In the genomic region with DNA sequence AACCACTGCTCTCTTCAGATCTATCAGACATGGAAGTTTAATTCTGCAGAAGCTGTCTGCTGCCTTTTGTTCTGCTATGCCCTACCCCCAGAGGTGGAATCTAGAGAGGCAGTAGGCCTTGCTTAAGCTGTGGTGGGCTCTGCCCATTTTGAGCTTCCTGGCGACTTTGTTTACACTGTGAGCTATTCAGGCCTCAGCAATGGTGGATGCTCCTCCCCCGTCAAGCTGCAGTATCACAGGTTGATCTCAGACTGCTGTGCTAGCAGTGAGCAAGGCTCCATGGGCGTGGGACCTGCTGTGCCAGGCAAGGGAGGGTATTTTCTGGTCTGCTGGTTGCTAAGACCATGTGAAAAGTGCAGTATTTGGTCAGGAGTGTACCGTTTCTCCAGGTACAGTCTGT, we compare ENCODE assay signal across 24 cellular contexts. TPM values are rescaled to one million over a fixed set of nuclear protein-coding genes. Genes with fewer than 3 reads are reported as not detected.
DNase-seq lines count a peak whose midpoint lies in the region; ATAC-seq and TF ChIP-seq lines count a peak whose summit lies in the region.
"Had no signal": no experiment of that assay in that cellular context is flagged by ENCODE, and none has a peak within 500 bp of the region (broad histone marks: within the 10 kb centered on the region; RNA-seq: fewer than 3 reads in every experiment).

No MANE protein-coding gene starts in this region.

- POLR2A ChIA-PET in WTC11 (lab: Charles Lee) = no interaction called here

- H3K36me3 Mint-ChIP-seq in H9 (ENCODE audit: insufficient read depth in 1 of 3, low read depth in 3 of 3) (no peaks in the 10 kb centered on the region), WTC11 (no peaks in the 10 kb centered on the region), neural progenitor cell (no peaks in the 10 kb centered on the region)
- H3K36me3 Mint-ChIP-seq: activated naive CD4-positive, alpha-beta T cell treated with anti-CD3 and anti-CD28 coated beads, Interleukin-2, amount 50 U/mL, for 72 hours; CD4-positive, CD25-positive, alpha-beta regulatory T cell; stimulated activated effector memory CD8-positive, alpha-beta T cell treated with anti-CD3 and anti-CD28 coated beads, Interleukin-12 subunit alpha, Interleukin-12 subunit beta, amount 100 ng/mL, for 72 hours had no signal

- H3K56ac ChIP-seq in H9 (ENCODE audit: insufficient read length, low read depth, low read length) = no peak overlapping the region

- H3K9me3 ChIP-seq in H9 (ENCODE audit: control insufficient read depth, low read depth, low read length) (no peaks in the 10 kb centered on the region), neural progenitor cell (ENCODE audit: low read depth) (no peaks in the 10 kb centered on the region), GM23248 (ENCODE audit: low read depth) (no peaks in the 10 kb centered on the region)
- H3K9me3 ChIP-seq: ovary, transverse colon had no signal

- H3K36me3 ChIP-seq in neural progenitor cell (no peaks in the 10 kb centered on the region), GM23248 (ENCODE audit: low read depth) (no peaks in the 10 kb centered on the region)
- H3K36me3 ChIP-seq: brain microvascular endothelial cell, ovary, transverse colon, WERI-Rb-1 had no signal

- H3K9me3 Mint-ChIP-seq in H9 (no peaks in the 10 kb centered on the region), WTC11 (peaks cover 4% of the 10 kb centered on the region), neural progenitor cell (no peaks in the 10 kb centered on the region)
- H3K9me3 Mint-ChIP-seq: activated naive CD4-positive, alpha-beta T cell treated with anti-CD3 and anti-CD28 coated beads, Interleukin-2, amount 50 U/mL, for 72 hours had no signal

- no peak overlapping the region for H3K4me2 ChIP-seq in H9 (ENCODE audit: insufficient read depth, insufficient read length, low read length)
- H3K4me2 ChIP-seq in neural progenitor cell = peak overlapping the region; percentile 8
- H3K4me2 ChIP-seq in GM23248 (ENCODE audit: unreplicated experiment) = no peak overlapping the region
- H3K4me2 ChIP-seq: hepatocyte had no signal

- H2BK15ac ChIP-seq in H9 (ENCODE audit: low read depth, low read length) = no peak overlapping the region

- ATAC-seq in WTC11 (peak; percentile 94), HG02678 (IDR thresholded peaks at IDR 0.05; ENCODE audit: unreplicated experiment) (no peak), GM21526 (IDR thresholded peaks at IDR 0.05; ENCODE audit: low FRiP score, unreplicated experiment) (no peak)
- ATAC-seq: activated naive CD4-positive, alpha-beta T cell treated with anti-CD3 and anti-CD28 coated beads, Interleukin-2, amount 50 U/mL, for 72 hours; stimulated activated effector memory CD8-positive, alpha-beta T cell treated with anti-CD3 and anti-CD28 coated beads, Interleukin-12 subunit alpha, Interleukin-12 subunit beta, amount 100 ng/mL, for 72 hours had no signal

- H3K4me3 ChIP-seq in neural progenitor cell (no peak overlapping the region), GM23248 (no peak overlapping the region)
- H3K4me3 ChIP-seq: hepatocyte, ovary, transverse colon had no signal

- no peak overlapping the region for H3K4me3 Mint-ChIP-seq in H9
- no peak overlapping the region for H3K4me3 Mint-ChIP-seq in WTC11
- H3K4me3 Mint-ChIP-seq in neural progenitor cell = no peak overlapping the region
- H3K4me3 Mint-ChIP-seq: CD4-positive, CD25-positive, alpha-beta regulatory T cell; nephron; stimulated activated effector memory CD8-positive, alpha-beta T cell treated with anti-CD3 and anti-CD28 coated beads, Interleukin-12 subunit alpha, Interleukin-12 subunit beta, amount 100 ng/mL, for 72 hours had no signal

- no peak overlapping the region for H3K18ac ChIP-seq in H9 (ENCODE audit: insufficient read length, low read depth, low read length)

- no peak overlapping the region for H3K23ac ChIP-seq in H9 (ENCODE audit: insufficient read length, low read depth, low read length)

- H3K27ac Mint-ChIP-seq in H9 = peak overlapping the region in 1 of 3 experiments; percentile 77; a peak in 2 of 7 replicates
- no peak overlapping the region for H3K27ac Mint-ChIP-seq in WTC11
- peak overlapping the region; percentile 13 for H3K27ac Mint-ChIP-seq in neural progenitor cell
- H3K27ac Mint-ChIP-seq: activated naive CD4-positive, alpha-beta T cell treated with anti-CD3 and anti-CD28 coated beads, Interleukin-2, amount 50 U/mL, for 72 hours; CD4-positive, CD25-positive, alpha-beta regulatory T cell; nephron; stimulated activated effector memory CD8-positive, alpha-beta T cell treated with anti-CD3 and anti-CD28 coated beads, Interleukin-12 subunit alpha, Interleukin-12 subunit beta, amount 100 ng/mL, for 72 hours had no signal

- no peak overlapping the region for H3T11ph ChIP-seq in H9 (ENCODE audit: low read length)

- H3K27me3 ChIP-seq in H9 (ENCODE audit: insufficient read depth, low read length) (no peaks in the 10 kb centered on the region), neural progenitor cell (no peaks in the 10 kb centered on the region), GM23248 (replicated peaks; ENCODE audit: insufficient read depth) (no peaks in the 10 kb centered on the region)
- H3K27me3 ChIP-seq: brain microvascular endothelial cell, hepatocyte, ovary, transverse colon had no signal

- TF ChIP-seq CTCF in H9 (conservative IDR thresholded peaks at IDR 0.05) (no peak), WTC11 (IDR thresholded peaks at IDR 0.05) (no peak), neural progenitor cell (IDR thresholded peaks at IDR 0.05) (no peak)

- H3K4me1 Mint-ChIP-seq in H9 (peaks cover 6 to 8% of the 10 kb centered on the region in 2 experiments), WTC11 (peaks cover 19% of the 10 kb centered on the region), neural progenitor cell (no peaks in the 10 kb centered on the region)
- H3K4me1 Mint-ChIP-seq: CD4-positive, CD25-positive, alpha-beta regulatory T cell; nephron; stimulated activated effector memory CD8-positive, alpha-beta T cell treated with anti-CD3 and anti-CD28 coated beads, Interleukin-12 subunit alpha, Interleukin-12 subunit beta, amount 100 ng/mL, for 72 hours had no signal

- H3K9me2 ChIP-seq in GM23248 (ENCODE audit: insufficient read depth) = no peaks in the 10 kb centered on the region

- WGBS in H9 (ENCODE audit: extremely low coverage, insufficient read length, low lambda C conversion rate) = no CpG with 5 or more reads among the region's 4 CpGs
- 70 to 75% methylated on average over 4 of the region's 4 CpGs for WGBS in GM23248 (ENCODE audit: low coverage in 1 of 2, low lambda C conversion rate in 2 of 2, missing lambda C conversion rate in 2 of 2), 2 experiments

- no peaks in the 10 kb centered on the region for H3K23me2 ChIP-seq in H9 (ENCODE audit: insufficient read length, low read depth, low read length, poor library complexity, severe bottlenecking)

- H4K91ac ChIP-seq in H9 (ENCODE audit: insufficient read length, low read depth, low read length) = no peak overlapping the region

- no peak overlapping the region for H3K4ac ChIP-seq in H9 (ENCODE audit: low read depth, low read length)

- H3K79me1 ChIP-seq in H9 (ENCODE audit: insufficient read depth, low read depth, low read length, poor library complexity, severe bottlenecking) = no peaks in the 10 kb centered on the region

- H3K27me3 Mint-ChIP-seq in H9 (ENCODE audit: low read depth) (no peaks in the 10 kb centered on the region), WTC11 (ENCODE audit: low read depth) (peaks cover 3% of the 10 kb centered on the region; the same call in 1 of the 2 replicates), neural progenitor cell (ENCODE audit: insufficient read depth, low read depth) (peaks cover 2% of the 10 kb centered on the region)
- H3K27me3 Mint-ChIP-seq: CD4-positive, CD25-positive, alpha-beta regulatory T cell had no signal

- H3K9ac ChIP-seq in H9 (ENCODE audit: extremely low read depth, insufficient read length, low read length) (no peak overlapping the region), neural progenitor cell (no peak overlapping the region), GM23248 (no peak overlapping the region)

- H3F3A ChIP-seq in neural progenitor cell (ENCODE audit: low read depth) = no peaks in the 10 kb centered on the region
- H3F3A ChIP-seq in GM23248 (ENCODE audit: insufficient read depth) = no peaks in the 10 kb centered on the region

- CTCF ChIA-PET in WTC11 (lab: Charles Lee) = interaction anchor here (0.6 to 1.6 kb wide), 3 partner anchors 10 to 96 kb away, joined by 3 to 9 read pairs (median 4); no protein-coding TSS in a partner anchor

- H2AFZ ChIP-seq in H9 (ENCODE audit: low read length) (peak overlapping the region; percentile 82), neural progenitor cell (replicated peaks) (peak overlapping the region; percentile 95), GM23248 (no peak overlapping the region)
- H2AFZ ChIP-seq: hepatocyte had no signal

- no peaks in the 10 kb centered on the region for H3K79me2 ChIP-seq in H9 (ENCODE audit: insufficient read depth, low read length)
- H3K79me2 ChIP-seq in neural progenitor cell (ENCODE audit: low read depth) = no peaks in the 10 kb centered on the region
- H3K79me2 ChIP-seq in GM23248 (ENCODE audit: insufficient read depth) = no peaks in the 10 kb centered on the region
- H3K79me2 ChIP-seq: hepatocyte had no signal

- no peak overlapping the region for H2AK5ac ChIP-seq in H9 (ENCODE audit: insufficient read length, low read length)

- H2BK5ac ChIP-seq in H9 (ENCODE audit: insufficient read length, low read length) = no peak overlapping the region

- H2BK12ac ChIP-seq in H9 (ENCODE audit: insufficient read length, low read depth, low read length) = no peak overlapping the region

- no peak overlapping the region for H2BK20ac ChIP-seq in H9 (ENCODE audit: low read depth, low read length, poor library complexity, severe bottlenecking)

- peak; percentile 35 for DNase-seq in NCI-H748 (lab: John Stamatoyannopoulos, UW; ENCODE audit: unreplicated experiment)
- DNase-seq in NCI-H748 treated with DMSO at 0.1 percent for 48 hours (lab: John Stamatoyannopoulos, UW) = no peak
- DNase-seq in H9 = peak; percentile 42
- peak; percentile 13 for DNase-seq in WTC11 (ENCODE audit: low spot score)
- peak; percentile 7 for DNase-seq in neural progenitor cell (ENCODE audit: low spot score)
- DNase-seq in GM23248 = no peak
- DNase-seq: activated CD4-positive, alpha-beta T cell treated with anti-CD3 and anti-CD28 coated beads for 48 hours; AML-193; amygdala; brain microvascular endothelial cell; CD4-positive, CD25-positive, alpha-beta regulatory T cell; NCI-H1436 treated with DMSO at 0.1 percent for 48 hours; NCI-H510A; NK-92 treated with Interleukin-12 subunit alpha and Interleukin-12 subunit beta, amount 100 ng/mL, for 24 hours; ovary; transverse colon; WERI-Rb-1 had no signal

- no peak overlapping the region; the same call in 1 of the 2 replicates for H3K14ac ChIP-seq in H9 (ENCODE audit: insufficient read depth, low read length)

- in situ Hi-C loops in GM23248 (cut with MboI) = no loop called here

- no peak overlapping the region for H2BK120ac ChIP-seq in H9 (ENCODE audit: low read depth, low read length, poor library complexity, severe bottlenecking)

- H4K20me1 ChIP-seq in H9 (ENCODE audit: control insufficient read depth, insufficient read depth, insufficient read length) (no peaks in the 10 kb centered on the region), neural progenitor cell (ENCODE audit: low read depth) (no peaks in the 10 kb centered on the region), GM23248 (ENCODE audit: insufficient read depth) (no peaks in the 10 kb centered on the region)

- H4K8ac ChIP-seq in H9 (replicated peaks; ENCODE audit: insufficient read length, low read depth, low read length) = no peak overlapping the region

- no peak overlapping the region for H3K27ac ChIP-seq in H9 (ENCODE audit: insufficient read length, low read depth, low read length)
- H3K27ac ChIP-seq in neural progenitor cell = no peak overlapping the region
- H3K27ac ChIP-seq in GM23248 = no peak overlapping the region
- H3K27ac ChIP-seq: brain microvascular endothelial cell, epithelial cell of prostate, hepatocyte, ovary, transverse colon, WERI-Rb-1 had no signal

- H4K5ac ChIP-seq in H9 (ENCODE audit: insufficient read length, low read depth, low read length) = no peak overlapping the region

- H3K4me1 ChIP-seq in H9 (ENCODE audit: insufficient read depth, low read length) (peaks cover 5% of the 10 kb centered on the region; the same call in 1 of the 2 replicates), neural progenitor cell (peaks cover 11% of the 10 kb centered on the region), GM23248 (ENCODE audit: insufficient read depth) (no peaks in the 10 kb centered on the region)
- H3K4me1 ChIP-seq: transverse colon had no signal

RNA-seq across cellular contexts. Expression of a gene that starts 45.1 kb away (rescaled TPM):
- total RNA-seq in H9 (2021) (23.9 and 24.9 TPM in 2 replicates), WTC11 (2021) (35.0 to 57.9 TPM (median 38.3 TPM) in 3 replicates), neural progenitor cell (ENCODE audit: low replicate concordance) (41.9 and 52.3 TPM in 2 replicates)
- total RNA-seq in GM23248 (2014; rRNA removed; shearing (Covaris generic)) = 21.2 and 24.9 TPM in 2 replicates
- polyA plus RNA-seq in GM23248 (2016; fragmentation: Nextera tagmentation; extraction: Ambion mirVana) = 18.0 and 19.9 TPM in 2 replicates

Comparison
In these comparisons a context has a peak if more than half of its experiments do, and no peak if none do; other contexts are left out.
1. DNase-seq: peak in NCI-H748 (single experiment), H9 (single experiment), WTC11 (single experiment) and neural progenitor cell (single experiment); none in NCI-H748 treated with DMSO at 0.1 percent for 48 hours (single experiment) and GM23248 (single experiment).